ENCODE assay signal across 12 cellular contexts in the genomic region with DNA sequence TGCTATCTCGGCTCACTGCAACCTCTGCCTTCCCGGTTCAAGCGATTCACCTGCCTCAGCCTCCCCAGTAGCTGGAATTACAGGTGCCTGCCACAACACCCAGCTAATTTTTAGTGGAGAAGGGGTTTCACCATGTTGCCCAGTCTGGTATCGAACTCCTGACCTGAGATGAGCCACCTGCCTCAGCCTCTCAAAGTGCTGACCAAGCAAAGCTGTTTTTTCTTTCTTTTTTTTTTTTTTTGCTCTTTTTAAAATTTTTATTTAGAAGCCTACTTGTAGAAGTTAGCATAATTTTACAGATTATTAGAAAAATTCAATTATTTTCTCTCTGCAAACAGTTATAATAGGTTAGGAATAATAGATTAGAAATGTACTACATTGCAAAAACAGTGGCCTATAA. TPM values are rescaled to one million over a fixed set of nuclear protein-coding genes. Genes with fewer than 3 reads are reported as not detected.
DNase-seq lines count a peak whose midpoint lies in the region; ATAC-seq and TF ChIP-seq lines count a peak whose summit lies in the region.
"Had no signal": no experiment of that assay in that cellular context is flagged by ENCODE, and none has a peak within 500 bp of the region (broad histone marks: within the 10 kb centered on the region; RNA-seq: fewer than 3 reads in every experiment).

No MANE protein-coding gene starts in this region.

- no peaks in the 10 kb centered on the region for H3F3A ChIP-seq in GM23338 (replicated peaks; ENCODE audit: low read depth)

- H2AK5ac ChIP-seq in neuronal stem cell (ENCODE audit: low read depth, low read length), result no peak overlapping the region

- H3K36me3 Mint-ChIP-seq in GM23338 (ENCODE audit: low read depth) (peaks cover 28% of the 10 kb centered on the region), brain (peaks cover 17% of the 10 kb centered on the region)
- peaks cover 10% of the 10 kb centered on the region for H3K36me3 Mint-ChIP-seq in activated naive CD8-positive, alpha-beta T cell treated with anti-CD3 and anti-CD28 coated beads for 36 hours

- H3K79me1 ChIP-seq in neuronal stem cell (ENCODE audit: low read depth, low read length), result peaks cover 2% of the 10 kb centered on the region

- H3K9me2 ChIP-seq in GM23338 (ENCODE audit: insufficient read depth), result no peaks in the 10 kb centered on the region

- H3K14ac ChIP-seq in neuronal stem cell (ENCODE audit: low read length), result no peak overlapping the region

- H3K27me3 Mint-ChIP-seq in GM23338 (ENCODE audit: insufficient read depth, low read depth, poor library complexity), result peaks cover 13% of the 10 kb centered on the region
- H3K27me3 Mint-ChIP-seq in brain, result peaks cover 9% of the 10 kb centered on the region
- H3K27me3 Mint-ChIP-seq in activated naive CD8-positive, alpha-beta T cell treated with anti-CD3 and anti-CD28 coated beads for 36 hours, result peaks cover 24% of the 10 kb centered on the region

- no peak overlapping the region for H4K91ac ChIP-seq in neuronal stem cell (ENCODE audit: low read depth, low read length, poor library complexity)

- no peak for ATAC-seq in GM23338

- H3K9me3 Mint-ChIP-seq in GM23338, result no peaks in the 10 kb centered on the region; the same call in 2 of the 3 replicates
- no peaks in the 10 kb centered on the region for H3K9me3 Mint-ChIP-seq in brain
- no peaks in the 10 kb centered on the region for H3K9me3 Mint-ChIP-seq in activated naive CD8-positive, alpha-beta T cell treated with anti-CD3 and anti-CD28 coated beads for 36 hours
- H3K9me3 Mint-ChIP-seq: CD8-positive, alpha-beta memory T cell had no signal

- H3K4me1 ChIP-seq in BLaER1 (peaks cover 23% of the 10 kb centered on the region), GM23338 (ENCODE audit: insufficient read depth) (peaks cover 21% of the 10 kb centered on the region), neuronal stem cell (ENCODE audit: control insufficient read depth in 2 of 2, insufficient read depth in 1 of 2, low read depth in 1 of 2, low read length in 2 of 2) (no peaks in the 10 kb centered on the region)
- H3K4me1 ChIP-seq: BE2C had no signal

- TF ChIP-seq CTCF in GM23338 (conservative IDR thresholded peaks at IDR 0.05; ENCODE audit: low read depth in 2 of 2) (no peak), brain (conservative IDR thresholded peaks at IDR 0.05) (no peak)

- H3K4me2 ChIP-seq in BLaER1 (peak overlapping the region; percentile 68; the same call in 1 of the 2 replicates), GM23338 (no peak overlapping the region), neuronal stem cell (ENCODE audit: insufficient read depth, low read length, poor library complexity, severe bottlenecking) (no peak overlapping the region)

- H3K4me3 Mint-ChIP-seq in GM23338 (peak overlapping the region; percentile 33; the same call in 2 of the 3 replicates), brain (peak overlapping the region; percentile 22 to 87 (median 67))
- H3K4me3 Mint-ChIP-seq in activated naive CD8-positive, alpha-beta T cell treated with anti-CD3 and anti-CD28 coated beads for 36 hours, result no peak overlapping the region

- H3K36me3 ChIP-seq in BLaER1 (0 out of 2 replicates have a peak, but pooled peaks cover 4% of the 10 kb centered on the region), GM23338 (ENCODE audit: insufficient read depth) (peaks cover 8% of the 10 kb centered on the region; the same call in 1 of the 2 replicates), neuronal stem cell (replicated peaks in 1 of 2; ENCODE audit: control insufficient read depth in 2 of 2, insufficient read depth in 2 of 2, low read length in 2 of 2) (peaks cover 7 to 27% of the 10 kb centered on the region in 2 donors)
- H3K36me3 ChIP-seq: BE2C had no signal

- H3K9ac ChIP-seq in BLaER1 (no peak overlapping the region), neuronal stem cell (ENCODE audit: low read depth, low read length, poor library complexity) (peak overlapping the region; percentile 44)

- H4K20me1 ChIP-seq in BLaER1, result no peaks in the 10 kb centered on the region
- H4K20me1 ChIP-seq in GM23338 (replicated peaks; ENCODE audit: insufficient read depth), result no peaks in the 10 kb centered on the region

- peak overlapping the region; percentile 28 for H3K18ac ChIP-seq in neuronal stem cell (ENCODE audit: low read length)

- H3K4ac ChIP-seq in neuronal stem cell (ENCODE audit: low read length), result no peak overlapping the region

- H2AFZ ChIP-seq in GM23338 (no peak overlapping the region), neuronal stem cell (ENCODE audit: low read length) (no peak overlapping the region)

- H2BK120ac ChIP-seq in neuronal stem cell (ENCODE audit: low read depth, low read length), result no peak overlapping the region

- WGBS in neuronal stem cell (ENCODE audit: extremely low coverage in 2 of 2, insufficient read length in 2 of 2, insufficient replicate concordance in 1 of 2), 2 donors, result no CpG with 5 or more reads among the region's 4 CpGs

- peaks cover 23% of the 10 kb centered on the region for H3K79me2 ChIP-seq in GM23338 (replicated peaks; ENCODE audit: insufficient read depth)

- no peak overlapping the region for H2BK15ac ChIP-seq in neuronal stem cell (ENCODE audit: low read length)

- H3K27ac Mint-ChIP-seq in GM23338 (no peak overlapping the region), brain (peak overlapping the region in 1 of 5 experiments; percentile 43)
- no peak overlapping the region for H3K27ac Mint-ChIP-seq in activated naive CD8-positive, alpha-beta T cell treated with anti-CD3 and anti-CD28 coated beads for 36 hours
- H3K27ac Mint-ChIP-seq: CD8-positive, alpha-beta memory T cell had no signal

- no peak overlapping the region for H2BK12ac ChIP-seq in neuronal stem cell (ENCODE audit: low read length)

- H3K23ac ChIP-seq in neuronal stem cell (ENCODE audit: low read depth, low read length, poor library complexity), result no peak overlapping the region

- DNase-seq in GM23338 (ENCODE audit: low spot score) (no peak), neuronal stem cell (ENCODE audit: low spot score) (no peak), NCI-H510A treated with DMSO at 0.1 percent for 48 hours (lab: John Stamatoyannopoulos, UW) (no peak), putamen (ENCODE audit: low spot score) (no peak)
- no peak for DNase-seq in activated naive CD8-positive, alpha-beta T cell treated with anti-CD3 and anti-CD28 coated beads for 36 hours
- DNase-seq: BE2C; CD8-positive, alpha-beta memory T cell; DMS53; GF-D8; H7 had no signal

- no peak overlapping the region for H3K27ac ChIP-seq in BLaER1
- H3K27ac ChIP-seq in GM23338 (ENCODE audit: low read depth), result no peak overlapping the region
- H3K27ac ChIP-seq in neuronal stem cell (replicated peaks; ENCODE audit: low read length), result no peak overlapping the region

- H4K8ac ChIP-seq in neuronal stem cell (ENCODE audit: low read depth, low read length), result no peak overlapping the region

- H3K4me3 ChIP-seq in BLaER1, result no peak overlapping the region
- H3K4me3 ChIP-seq in GM23338, result no peak overlapping the region
- H3K4me3 ChIP-seq in neuronal stem cell (ENCODE audit: low read length in 2 of 2), result no peak overlapping the region

- H3K9me3 ChIP-seq in BLaER1 (no peaks in the 10 kb centered on the region), neuronal stem cell (replicated peaks in 1 of 2; ENCODE audit: control insufficient read depth in 2 of 2, insufficient read depth in 1 of 2, low read depth in 1 of 2, low read length in 2 of 2) (peaks cover 3 to 20% of the 10 kb centered on the region in 2 donors)
- H3K9me3 ChIP-seq: BE2C had no signal

- H3K27me3 ChIP-seq in BLaER1 (no peaks in the 10 kb centered on the region), GM23338 (ENCODE audit: insufficient read depth) (no peaks in the 10 kb centered on the region), neuronal stem cell (ENCODE audit: control insufficient read depth in 3 of 3, insufficient read depth in 3 of 3, low read depth in 1 of 3, low read length in 3 of 3) (no peaks in the 10 kb centered on the region)

- H2BK5ac ChIP-seq in neuronal stem cell (ENCODE audit: low read length), result peak overlapping the region; percentile 66

- H3K4me1 Mint-ChIP-seq in GM23338 (peaks cover 23% of the 10 kb centered on the region), brain (peaks cover 40% of the 10 kb centered on the region)
- H3K4me1 Mint-ChIP-seq in activated naive CD8-positive, alpha-beta T cell treated with anti-CD3 and anti-CD28 coated beads for 36 hours, result peaks cover 26% of the 10 kb centered on the region

TF ChIP-seq in GM23338, 12 proteins besides CTCF, POLR2A, EP300 and RAD21:
- TF ChIP-seq NANOG (IDR thresholded peaks at IDR 0.05; ENCODE audit: borderline replicate concordance) (no peak), EZH2 (IDR thresholded peaks at IDR 0.05; ENCODE audit: low read depth, unreplicated experiment) (no peak)
- TF ChIP-seq, protein P1, sequence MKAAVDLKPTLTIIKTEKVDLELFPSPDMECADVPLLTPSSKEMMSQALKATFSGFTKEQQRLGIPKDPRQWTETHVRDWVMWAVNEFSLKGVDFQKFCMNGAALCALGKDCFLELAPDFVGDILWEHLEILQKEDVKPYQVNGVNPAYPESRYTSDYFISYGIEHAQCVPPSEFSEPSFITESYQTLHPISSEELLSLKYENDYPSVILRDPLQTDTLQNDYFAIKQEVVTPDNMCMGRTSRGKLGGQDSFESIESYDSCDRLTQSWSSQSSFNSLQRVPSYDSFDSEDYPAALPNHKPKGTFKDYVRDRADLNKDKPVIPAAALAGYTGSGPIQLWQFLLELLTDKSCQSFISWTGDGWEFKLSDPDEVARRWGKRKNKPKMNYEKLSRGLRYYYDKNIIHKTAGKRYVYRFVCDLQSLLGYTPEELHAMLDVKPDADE (IDR thresholded peaks at IDR 0.05), result no peak

RNA-seq across cellular contexts. Expression of gene FGFBP3, which starts 1.2 kb away (rescaled TPM):
- 73.2 and 73.9 TPM in 2 replicates for total RNA-seq in GM23338 (2014; rRNA removed; shearing (Covaris generic))
- polyA plus RNA-seq in GM23338 (2016; fragmentation: Nextera tagmentation; extraction: Ambion mirVana) (65.7 and 71.9 TPM in 2 replicates), brain (ENCODE audit: insufficient read depth, low read depth, low replicate concordance) (4.6 TPM)
- polyA plus RNA-seq in neuronal stem cell (2013, experiment 1 of 2), result 428 TPM
- polyA plus RNA-seq in neuronal stem cell (2013, experiment 2 of 2), result 429 TPM
- 1 to 10 TPM; 3.6 to 3.9 TPM for total RNA-seq in activated naive CD8-positive, alpha-beta T cell treated with anti-CD3 and anti-CD28 coated beads for 36 hours

RNA-seq across cellular contexts. Expression of gene BTAF1, which starts 13.1 kb away (rescaled TPM):
- total RNA-seq in GM23338 (2014; rRNA removed; shearing (Covaris generic)), result 47.3 and 55.7 TPM in 2 replicates
- 19.0 and 30.4 TPM in 2 replicates for polyA plus RNA-seq in GM23338 (2016; fragmentation: Nextera tagmentation; extraction: Ambion mirVana)
- polyA plus RNA-seq in brain (ENCODE audit: insufficient read depth, low read depth, low replicate concordance), result 4.0 TPM
- polyA plus RNA-seq in neuronal stem cell (2013, experiment 1 of 2), result 34.9 TPM
- 34.6 TPM for polyA plus RNA-seq in neuronal stem cell (2013, experiment 2 of 2)
- total RNA-seq in activated naive CD8-positive, alpha-beta T cell treated with anti-CD3 and anti-CD28 coated beads for 36 hours, result 10 to 100 TPM; 53.9 to 58.6 TPM

Comparison
In these comparisons a context has a peak if more than half of its experiments do, and no peak if none do; other contexts are left out.
1. RNA of gene FGFBP3, which starts 1.2 kb away (total RNA-seq): 73.2 to 73.9 TPM in GM23338; 3.6 to 3.9 TPM in activated naive CD8-positive, alpha-beta T cell treated with anti-CD3 and anti-CD28 coated beads for 36 hours; every median in the first group is over 10 times any median in the second.